Comparison of ENCODE assay signal across 1 cellular context in genomic region chr1:44730741-44731512, GRCh38.
TF ChIP-seq lines count a peak whose summit lies in the region.

RNU5D-1 (minus strand) TSS chr1:44731170.

TF ChIP-seq in HepG2, 621 proteins besides CTCF, POLR2A, EP300 and RAD21 (continued from another document and continues in another):
- TF ChIP-seq HBP1 (CRISPR knock-in tag; IDR thresholded peaks at IDR 0.05; ENCODE audit: low read depth) (no peak), NR2F6 (IDR thresholded peaks at IDR 0.05) (no peak; the same call in 1 of the 2 replicates), NR2F6 (CRISPR knock-in tag; IDR thresholded peaks at IDR 0.05) (peak; percentile 30; the same call in 1 of the 2 replicates), ZNF251 (CRISPR knock-in tag; IDR thresholded peaks at IDR 0.05) (no peak), GTF2F1 (IDR thresholded peaks at IDR 0.05; ENCODE audit: low read length) (peak; percentile 99), CHCHD3 (CRISPR knock-in tag; IDR thresholded peaks at IDR 0.05) (no peak), SOX6 (IDR thresholded peaks at IDR 0.05) (no peak), SOX6 (CRISPR knock-in tag; IDR thresholded peaks at IDR 0.05) (peak; percentile 48), ATF6 (CRISPR knock-in tag; conservative IDR thresholded peaks at IDR 0.05) (peak; percentile 83; the same call in 1 of the 2 replicates), ZNF703 (CRISPR knock-in tag; IDR thresholded peaks at IDR 0.05; ENCODE audit: borderline replicate concordance) (0 out of 2 replicates have a peak, but pooled peaks have one; percentile 51), PBX3 (CRISPR knock-in tag; IDR thresholded peaks at IDR 0.05; ENCODE audit: borderline replicate concordance) (no peak), ZBTB34 (CRISPR knock-in tag; IDR thresholded peaks at IDR 0.05) (no peak), AKAP8 (CRISPR knock-in tag; IDR thresholded peaks at IDR 0.05) (no peak), RNF2 (conservative IDR thresholded peaks at IDR 0.05; ENCODE audit: low read depth) (peak; percentile 68; the same call in 1 of the 2 replicates), SMC3 (IDR thresholded peaks at IDR 0.05; ENCODE audit: low read length) (peak; percentile 10; the same call in 1 of the 2 replicates), NPAS2 (CRISPR knock-in tag; IDR thresholded peaks at IDR 0.05; ENCODE audit: borderline replicate concordance) (no peak), NFKB2 (CRISPR knock-in tag; IDR thresholded peaks at IDR 0.05; ENCODE audit: borderline replicate concordance) (no peak), ZNF484 (CRISPR knock-in tag; IDR thresholded peaks at IDR 0.05; ENCODE audit: borderline replicate concordance, low read depth) (no peak), REST (IDR thresholded peaks at IDR 0.05; ENCODE audit: borderline replicate concordance in 1 of 2, low read depth in 1 of 2, low read length in 2 of 2) (0 out of 4 replicates have a peak, but pooled peaks of 1 of the 2 experiments have one; percentile 12), UBTF (CRISPR knock-in tag; IDR thresholded peaks at IDR 0.05) (no peak; the same call in 1 of the 2 replicates), CHD4 (IDR thresholded peaks at IDR 0.05; ENCODE audit: borderline replicate concordance, low read length) (no peak), ZNF253 (CRISPR knock-in tag; IDR thresholded peaks at IDR 0.05; ENCODE audit: borderline replicate concordance) (no peak), HIC2 (CRISPR knock-in tag; IDR thresholded peaks at IDR 0.05; ENCODE audit: low read depth) (no peak), HHEX (CRISPR knock-in tag; IDR thresholded peaks at IDR 0.05) (no peak), CENPT (CRISPR knock-in tag; IDR thresholded peaks at IDR 0.05; ENCODE audit: low read depth) (no peak), TRIM22 (IDR thresholded peaks at IDR 0.05) (no peak), JUNB (CRISPR knock-in tag; IDR thresholded peaks at IDR 0.05; ENCODE audit: borderline replicate concordance) (peak; percentile 82; the same call in 1 of the 2 replicates), ZNF709 (CRISPR knock-in tag; IDR thresholded peaks at IDR 0.05) (no peak), ZBTB40 (IDR thresholded peaks at IDR 0.05) (no peak), ZBTB40 (CRISPR knock-in tag; IDR thresholded peaks at IDR 0.05) (no peak; the same call in 1 of the 2 replicates)
